In genomic region chr7:130205084-130205947, GRCh38 we compare ENCODE assay signal across 8 cellular contexts. TPM values are rescaled to one million over a fixed set of nuclear protein-coding genes. Genes with fewer than 3 reads are reported as not detected.
DNase-seq lines count a peak whose midpoint lies in the region; ATAC-seq and TF ChIP-seq lines count a peak whose summit lies in the region.

Gene TMEM209, minus strand, starts transcription at chr7:130205406. Its CDS starts 31 bp downstream, at chr7:130205375.

- no peaks in the 10 kb centered on the region for H3K27me3 ChIP-seq in mucosa of rectum (ENCODE audit: control insufficient read depth in 2 of 2, insufficient read depth in 2 of 2, low read length in 2 of 2)

- TF ChIP-seq POLR2A in erythroblast (IDR thresholded peaks at IDR 0.05; ENCODE audit: low read length): peak; percentile 99

- in situ Hi-C loops in KBM-7 (cut with MboI; ENCODE audit: low pct_unique_long_range_greater_than_20kb, low sequenced_read_pairs): no loop called here

- H3K27me3 Mint-ChIP-seq in activated T-cell treated with anti-CD3 and anti-CD28 coated beads, Interleukin-2, amount 50 U/mL, for 24 hours: no peaks in the 10 kb centered on the region

- peak within 1 kb of the TSS; percentile 100 for H3K27ac Mint-ChIP-seq in activated T-cell treated with anti-CD3 and anti-CD28 coated beads, Interleukin-2, amount 50 U/mL, for 24 hours

- H3K36me3 ChIP-seq in mucosa of rectum (ENCODE audit: control insufficient read depth in 2 of 2, insufficient read depth in 2 of 2, low read length in 2 of 2): peaks cover 5 to 9% of the 10 kb centered on the region in 2 donors

- peaks cover 5 to 19% of the 10 kb centered on the region in 2 donors for H3K4me1 ChIP-seq in mucosa of rectum (ENCODE audit: control insufficient read depth in 2 of 2, insufficient read depth in 2 of 2, low read length in 2 of 2)

- H3K4me1 Mint-ChIP-seq in activated T-cell treated with anti-CD3 and anti-CD28 coated beads, Interleukin-2, amount 50 U/mL, for 24 hours (ENCODE audit: low read depth): peaks cover 33% of the 10 kb centered on the region

- no peaks in the 10 kb centered on the region for H3K9me3 Mint-ChIP-seq in activated T-cell treated with anti-CD3 and anti-CD28 coated beads, Interleukin-2, amount 50 U/mL, for 24 hours

- DNase-seq in DMS153 treated with DMSO at 0.1 percent for 48 hours (lab: John Stamatoyannopoulos, UW; ENCODE audit: unreplicated experiment) (peak; percentile 92), KBM-7 (peak; percentile 98), erythroblast (lab: John Stamatoyannopoulos, UW) (peak; percentile 97 to 98)
- peak; percentile 94 for DNase-seq in activated T-cell treated with anti-CD3 and anti-CD28 coated beads, Interleukin-2, amount 50 U/mL, for 24 hours
- DNase-seq in stimulated activated CD8-positive, alpha-beta memory T cell treated with anti-CD3 and anti-CD28 coated beads, Interleukin-4, amount 100 ng/mL, for 48 hours: peak; percentile 96

- H3K36me3 Mint-ChIP-seq in activated T-cell treated with anti-CD3 and anti-CD28 coated beads, Interleukin-2, amount 50 U/mL, for 24 hours (ENCODE audit: low read depth): peaks cover 47% of the 10 kb centered on the region

- H3K4me3 ChIP-seq in mucosa of rectum (ENCODE audit: low read length in 2 of 2): peak within 1 kb of the TSS; percentile 94 to 100

- H3K9me3 ChIP-seq in mucosa of rectum (ENCODE audit: control insufficient read depth in 2 of 2, low read length in 2 of 2): no peaks in the 10 kb centered on the region

- ATAC-seq in GM21717 (IDR thresholded peaks at IDR 0.05; ENCODE audit: unreplicated experiment): peak; percentile 88

- peak within 1 kb of the TSS; percentile 97 to 98 for H3K27ac ChIP-seq in mucosa of rectum (ENCODE audit: low read depth in 2 of 2, low read length in 2 of 2)

- H3K4me3 Mint-ChIP-seq in activated T-cell treated with anti-CD3 and anti-CD28 coated beads, Interleukin-2, amount 50 U/mL, for 24 hours: peak within 1 kb of the TSS; percentile 99

- H3K9ac ChIP-seq in mucosa of rectum (ENCODE audit: low read depth in 1 of 2, low read length in 2 of 2): peak within 1 kb of the TSS; percentile 98 to 99

TF ChIP-seq in PFSK-1, 5 proteins besides CTCF, POLR2A, EP300 and RAD21:
- TF ChIP-seq SIN3A (IDR thresholded peaks at IDR 0.05; ENCODE audit: borderline replicate concordance, insufficient read depth, low read length) (peak; percentile 80; the same call in 1 of the 2 replicates), TAF1 (IDR thresholded peaks at IDR 0.05; ENCODE audit: borderline replicate concordance, insufficient read depth, low read length) (peak; percentile 91), FOXP2 (optimal IDR thresholded peaks at IDR 0.05; ENCODE audit: borderline replicate concordance, extremely low read depth, extremely low read length, insufficient read depth) (peak; percentile 25), POLR2AphosphoS5 (IDR thresholded peaks at IDR 0.05; ENCODE audit: low read depth, low read length) (peak; percentile 97)
- TF ChIP-seq, protein P1, sequence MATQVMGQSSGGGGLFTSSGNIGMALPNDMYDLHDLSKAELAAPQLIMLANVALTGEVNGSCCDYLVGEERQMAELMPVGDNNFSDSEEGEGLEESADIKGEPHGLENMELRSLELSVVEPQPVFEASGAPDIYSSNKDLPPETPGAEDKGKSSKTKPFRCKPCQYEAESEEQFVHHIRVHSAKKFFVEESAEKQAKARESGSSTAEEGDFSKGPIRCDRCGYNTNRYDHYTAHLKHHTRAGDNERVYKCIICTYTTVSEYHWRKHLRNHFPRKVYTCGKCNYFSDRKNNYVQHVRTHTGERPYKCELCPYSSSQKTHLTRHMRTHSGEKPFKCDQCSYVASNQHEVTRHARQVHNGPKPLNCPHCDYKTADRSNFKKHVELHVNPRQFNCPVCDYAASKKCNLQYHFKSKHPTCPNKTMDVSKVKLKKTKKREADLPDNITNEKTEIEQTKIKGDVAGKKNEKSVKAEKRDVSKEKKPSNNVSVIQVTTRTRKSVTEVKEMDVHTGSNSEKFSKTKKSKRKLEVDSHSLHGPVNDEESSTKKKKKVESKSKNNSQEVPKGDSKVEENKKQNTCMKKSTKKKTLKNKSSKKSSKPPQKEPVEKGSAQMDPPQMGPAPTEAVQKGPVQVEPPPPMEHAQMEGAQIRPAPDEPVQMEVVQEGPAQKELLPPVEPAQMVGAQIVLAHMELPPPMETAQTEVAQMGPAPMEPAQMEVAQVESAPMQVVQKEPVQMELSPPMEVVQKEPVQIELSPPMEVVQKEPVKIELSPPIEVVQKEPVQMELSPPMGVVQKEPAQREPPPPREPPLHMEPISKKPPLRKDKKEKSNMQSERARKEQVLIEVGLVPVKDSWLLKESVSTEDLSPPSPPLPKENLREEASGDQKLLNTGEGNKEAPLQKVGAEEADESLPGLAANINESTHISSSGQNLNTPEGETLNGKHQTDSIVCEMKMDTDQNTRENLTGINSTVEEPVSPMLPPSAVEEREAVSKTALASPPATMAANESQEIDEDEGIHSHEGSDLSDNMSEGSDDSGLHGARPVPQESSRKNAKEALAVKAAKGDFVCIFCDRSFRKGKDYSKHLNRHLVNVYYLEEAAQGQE (IDR thresholded peaks at IDR 0.05; ENCODE audit: insufficient read depth in 1 of 2, low read depth in 2 of 2, low read length in 2 of 2): no peak

RNA-seq across cellular contexts. Expression of gene TMEM209, which starts in this region (rescaled TPM):
- 11.1 TPM for polyA plus RNA-seq in PFSK-1 (2012; ENCODE audit: insufficient read length, low read depth)

Comparison
In these comparisons a context has a peak if more than half of its experiments do, and no peak if none do; other contexts are left out.
1. Peak in every context shown above with its lines: DNase-seq, ATAC-seq, H3K4me3 ChIP-seq and H3K27ac ChIP-seq.